In genomic region chrX:19177710-19178109, GRCh38 we compare ENCODE assay signal across 15 cellular contexts. TPM values are rescaled to one million over a fixed set of nuclear protein-coding genes. Genes with fewer than 3 reads are reported as not detected.
DNase-seq lines count a peak whose midpoint lies in the region; TF ChIP-seq lines count a peak whose summit lies in the region.
"Had no signal": no experiment of that assay in that cellular context is flagged by ENCODE, and none has a peak within 500 bp of the region (broad histone marks: within the 10 kb centered on the region; RNA-seq: fewer than 3 reads in every experiment).

No MANE protein-coding gene starts in this region.

- H3K9me3 ChIP-seq in prostate gland, result no peaks in the 10 kb centered on the region
- H3K9me3 ChIP-seq: HAP-1 had no signal

- no peak overlapping the region for H3K27ac ChIP-seq in prostate gland
- H3K27ac ChIP-seq: HL-60 had no signal

- DNase-seq in DMS79 (lab: John Stamatoyannopoulos, UW) (peak; percentile 83), NCI-H1105 (lab: John Stamatoyannopoulos, UW) (peak; percentile 40), SW480 (ENCODE audit: low spot score) (peak; percentile 38), left kidney (ENCODE audit: low read depth, low spot score) (peak; percentile 86), activated gamma-delta T cell treated with Interleukin-2 at 50 U/mL for 16 hours (no peak), CD1c-positive myeloid dendritic cell (ENCODE audit: extremely low spot score) (no peak), prostate gland (ENCODE audit: low spot score) (no peak)
- no peak for DNase-seq in activated CD4-positive, CD25-positive, alpha-beta regulatory T cell treated with anti-CD3 and anti-CD28 coated beads, Interleukin-2, amount 50 U/mL, for 72 hours
- DNase-seq: NCI-H2029, NCI-H524 treated with DMSO at 0.1 percent for 48 hours had no signal

- H3K36me3 ChIP-seq in prostate gland, result no peaks in the 10 kb centered on the region
- H3K36me3 ChIP-seq: HAP-1 had no signal

- no peak for TF ChIP-seq POLR2A in prostate gland (IDR thresholded peaks at IDR 0.05)

- H3K4me3 ChIP-seq in prostate gland, result no peak overlapping the region
- H3K4me3 ChIP-seq: HAP-1, K562 had no signal

- H3K4me1 ChIP-seq in prostate gland (replicated peaks), result no peaks in the 10 kb centered on the region
- H3K4me1 ChIP-seq: HAP-1 had no signal

- no peaks in the 10 kb centered on the region for H3K27me3 ChIP-seq in prostate gland (replicated peaks; ENCODE audit: insufficient read depth)

- intact Hi-C loops in prostate gland (cut with DNase I), result no loop called here

- TF ChIP-seq CTCF in prostate gland (IDR thresholded peaks at IDR 0.05), result no peak

- 11% methylated on average over 6 of the region's 6 CpGs for WGBS in prostate gland

RNA-seq across cellular contexts. Expression of gene ADGRG2, which starts 55.4 kb away (rescaled TPM):
- total RNA-seq in prostate gland, result 1 to 10 TPM; 5.2 to 6.0 TPM
- total RNA-seq: K562; OCI-LY7; T-helper 1 cell treated with Interleukin-12 subunit alpha and Interleukin-12 subunit beta and Interleukin-4 antibody, amounts not matched to agents 30 ng/mL and 1 ng/mL, for 36 hours had no signal

Comparison
In these comparisons a context has a peak if more than half of its experiments do, and no peak if none do; other contexts are left out.
1. DNase-seq: peak in DMS79 (single experiment), NCI-H1105 (single experiment), SW480 (single experiment) and left kidney (single experiment); none in activated CD4-positive, CD25-positive, alpha-beta regulatory T cell treated with anti-CD3 and anti-CD28 coated beads, Interleukin-2, amount 50 U/mL, for 72 hours (single experiment), activated gamma-delta T cell treated with Interleukin-2 at 50 U/mL for 16 hours (single experiment), CD1c-positive myeloid dendritic cell (single experiment) and prostate gland (single experiment).